ENCODE assay signal across 30 cellular contexts in genomic region chr3:185527364-185527763, GRCh38. TPM values are rescaled to one million over a fixed set of nuclear protein-coding genes. Genes with fewer than 3 reads are reported as not detected.
A peak's percentile ranks its signal among the peaks of the same experiment; 100 is the strongest.
DNase-seq lines count a peak whose midpoint lies in the region; ATAC-seq, FAIRE-seq and TF ChIP-seq lines count a peak whose summit lies in the region.
"Had no signal": no experiment of that assay in that cellular context is flagged by ENCODE, and none has a peak within 500 bp of the region (broad histone marks: within the 10 kb centered on the region; RNA-seq: fewer than 3 reads in every experiment).

No MANE protein-coding gene starts in this region.

- ATAC-seq in HCT116 (peak; percentile 90), esophagus mucosa (peak; percentile 59)
- ATAC-seq in stimulated activated naive CD8-positive, alpha-beta T cell treated with anti-CD3 and anti-CD28 coated beads, Interleukin-15, Interleukin-2, amounts not matched to agents 100 U/mL and 50 U/mL, for 24 hours, result no peak
- ATAC-seq: upper lobe of right lung had no signal

- CTCF ChIA-PET in HCT116 (lab: Charles Lee), result no interaction called here

- no peak overlapping the region for H3K4me3 Mint-ChIP-seq in endothelial cell (ENCODE audit: unreplicated experiment)
- H3K4me3 Mint-ChIP-seq: activated naive CD4-positive, alpha-beta T cell treated with anti-CD3 and anti-CD28 coated beads, Interleukin-2, amount 10 ng/mL, durations not matched to agents 7 days and 5 days; activated T-helper 1 cell treated with anti-CD3 and anti-CD28 coated beads, Interleukin-12 subunit alpha, Interleukin-12 subunit beta, Interleukin-2, Interleukin-4 antibody, amounts not matched to agents 30 ng/mL and 10 ng/mL and 1 ng/mL, durations not matched to agents 14 hours and 24 hours and 36 hours had no signal

- H3K4me3 ChIP-seq in HCT116 (replicated peaks in 1 of 2; ENCODE audit: low read depth in 1 of 2, low read length in 2 of 2), result peak overlapping the region; percentile 0 to 53; a peak in 3 of 4 replicates
- no peak overlapping the region for H3K4me3 ChIP-seq in small intestine (ENCODE audit: low read depth in 1 of 2, low read length in 2 of 2)
- H3K4me3 ChIP-seq: right lobe of liver, upper lobe of right lung had no signal

- no peaks in the 10 kb centered on the region for H3K36me3 Mint-ChIP-seq in endothelial cell (ENCODE audit: low read depth, unreplicated experiment)
- H3K36me3 Mint-ChIP-seq: activated naive CD4-positive, alpha-beta T cell treated with anti-CD3 and anti-CD28 coated beads, Interleukin-2, amount 10 ng/mL, durations not matched to agents 7 days and 5 days had no signal

- H3K79me2 ChIP-seq in HCT116 (ENCODE audit: insufficient read depth, low read length), result no peaks in the 10 kb centered on the region
- H3K79me2 ChIP-seq: parathyroid adenoma had no signal

- WGBS in small intestine, 3 donors, result 32 to 65% (median 38%) methylated on average over 9 of the region's 9 CpGs

- no peak for TF ChIP-seq POLR2A in HCT116 (IDR thresholded peaks at IDR 0.05; ENCODE audit: borderline replicate concordance, extremely low read depth, insufficient read depth, insufficient read length)

- H3K27me3 Mint-ChIP-seq in endothelial cell (ENCODE audit: unreplicated experiment), result peaks cover 2% of the 10 kb centered on the region

- H3K9me2 ChIP-seq in HCT116 (ENCODE audit: insufficient read depth), result no peaks in the 10 kb centered on the region

- no peaks in the 10 kb centered on the region for H3K9me3 ChIP-seq in HCT116 (ENCODE audit: control insufficient read depth in 1 of 2, insufficient read depth in 1 of 2, low read depth in 1 of 2, low read length in 2 of 2)
- no peaks in the 10 kb centered on the region for H3K9me3 ChIP-seq in small intestine (ENCODE audit: control insufficient read depth, low read depth)
- H3K9me3 ChIP-seq: Caco-2, right lobe of liver, upper lobe of right lung had no signal

- H3K4me1 ChIP-seq in HCT116 (ENCODE audit: control insufficient read depth in 1 of 2, insufficient read depth in 2 of 2, low read length in 2 of 2) (peaks cover 23% of the 10 kb centered on the region in 2 experiments), small intestine (ENCODE audit: control insufficient read depth in 2 of 2, insufficient read depth in 1 of 2, low read depth in 1 of 2, low read length in 1 of 2) (peaks cover 0 to 3% of the 10 kb centered on the region in 2 donors)
- H3K4me1 ChIP-seq: Caco-2, parathyroid adenoma, right lobe of liver, upper lobe of right lung had no signal

- H2AFZ ChIP-seq in HCT116 (ENCODE audit: low read depth, low read length, poor library complexity, severe bottlenecking), result peak overlapping the region; percentile 65
- H2AFZ ChIP-seq: parathyroid adenoma had no signal

- RAD21 ChIA-PET in HCT116 (lab: Charles Lee; ENCODE audit: low non-redundant PET in 1 of 2, low total read pairs in 2 of 2, uncharacterized antibody in 2 of 2, unreplicated experiment in 2 of 2), result no interaction called here

- POLR2A ChIA-PET in HCT116 (lab: Charles Lee), result interaction anchor here (1.7 kb wide), 1 partner anchor 11 kb away, joined by 3 read pairs; no protein-coding TSS in a partner anchor

- no peaks in the 10 kb centered on the region for H3K4me1 Mint-ChIP-seq in endothelial cell (ENCODE audit: unreplicated experiment)
- H3K4me1 Mint-ChIP-seq: activated naive CD4-positive, alpha-beta T cell treated with anti-CD3 and anti-CD28 coated beads, Interleukin-2, amount 10 ng/mL, durations not matched to agents 7 days and 5 days had no signal

- H3K27me3 ChIP-seq in HCT116 (ENCODE audit: insufficient read depth, low read length), result no peaks in the 10 kb centered on the region
- H3K27me3 ChIP-seq in small intestine (ENCODE audit: control insufficient read depth in 2 of 2, insufficient read depth in 2 of 2, low read length in 2 of 2), result no peaks in the 10 kb centered on the region
- H3K27me3 ChIP-seq: brain microvascular endothelial cell, right lobe of liver, upper lobe of right lung had no signal

- TF ChIP-seq CTCF in HCT116 (IDR thresholded peaks at IDR 0.05 in 2 of 3, conservative IDR thresholded peaks at IDR 0.05 in 1 of 3; ENCODE audit: borderline replicate concordance in 1 of 3, insufficient read depth in 1 of 3, low read depth in 2 of 3, low read length in 2 of 3), result no peak
- TF ChIP-seq CTCF in endothelial cell (IDR thresholded peaks at IDR 0.05; ENCODE audit: unreplicated experiment), result no peak

- peak overlapping the region; percentile 44 for H3K9ac ChIP-seq in HCT116 (ENCODE audit: low read length)
- H3K9ac ChIP-seq: parathyroid adenoma had no signal

- no TSS peak for BruUV-seq in HCT116 (replicated peaks; lab: Mats Ljungman, UMichigan)

- no peak overlapping the region for H3K27ac Mint-ChIP-seq in endothelial cell (ENCODE audit: unreplicated experiment)
- H3K27ac Mint-ChIP-seq: activated naive CD4-positive, alpha-beta T cell treated with anti-CD3 and anti-CD28 coated beads, Interleukin-2, amount 10 ng/mL, durations not matched to agents 7 days and 5 days; activated T-helper 1 cell treated with anti-CD3 and anti-CD28 coated beads, Interleukin-12 subunit alpha, Interleukin-12 subunit beta, Interleukin-2, Interleukin-4 antibody, amounts not matched to agents 30 ng/mL and 10 ng/mL and 1 ng/mL, durations not matched to agents 14 hours and 24 hours and 36 hours had no signal

- DNase-seq in HCT116 (ENCODE audit: low read depth, low spot score), result peak; percentile 81
- peak; percentile 28 for DNase-seq in NCI-H226
- peak; percentile 71 for DNase-seq in small intestine
- DNase-seq in stimulated activated naive CD8-positive, alpha-beta T cell treated with anti-CD3 and anti-CD28 coated beads, Interleukin-15, Interleukin-2, amounts not matched to agents 100 U/mL and 50 U/mL, for 24 hours, result no peak
- no peak for DNase-seq in endothelial cell (ENCODE audit: low spot score)
- DNase-seq in activated CD4-positive, alpha-beta T cell treated with anti-CD3 and anti-CD28 coated beads for 1 hour, result no peak
- DNase-seq: activated CD4-positive, alpha-beta T cell treated with anti-CD3 and anti-CD28 coated beads, Interleukin-2, amount 50 U/mL, for 48 hours; activated CD4-positive, CD25-positive, alpha-beta regulatory T cell; activated CD8-positive, alpha-beta memory T cell treated with anti-CD3 and anti-CD28 coated beads, Interleukin-2, amount 50 U/mL, for 4 hours; activated naive CD4-positive, alpha-beta T cell treated with anti-CD3 and anti-CD28 coated beads, Interleukin-2, amount 10 ng/mL, durations not matched to agents 7 days and 5 days; brain microvascular endothelial cell; Caco-2; DMS79; glutamatergic neuron; mammary epithelial cell; NCI-H1417 treated with DMSO at 0.1 percent for 48 hours; NCI-H2107; NCI-H524 treated with DMSO at 0.1 percent for 48 hours; NK-92 treated with Interleukin-12 subunit alpha and Interleukin-12 subunit beta, amount 100 ng/mL, for 24 hours; stimulated activated CD4-positive, alpha-beta T cell treated with anti-CD3 and anti-CD28 coated beads, Interleukin-12 subunit alpha, Interleukin-12 subunit beta, amount 100 ng/mL, for 4 hours; stimulated activated CD4-positive, alpha-beta T cell treated with anti-CD3 and anti-CD28 coated beads, Interleukin-4, amount 100 ng/mL, for 1 hour; substantia nigra; upper lobe of right lung had no signal

- no peaks in the 10 kb centered on the region for H3K9me3 Mint-ChIP-seq in endothelial cell (ENCODE audit: unreplicated experiment)
- H3K9me3 Mint-ChIP-seq: activated naive CD4-positive, alpha-beta T cell treated with anti-CD3 and anti-CD28 coated beads, Interleukin-2, amount 10 ng/mL, durations not matched to agents 7 days and 5 days; activated T-helper 1 cell treated with anti-CD3 and anti-CD28 coated beads, Interleukin-12 subunit alpha, Interleukin-12 subunit beta, Interleukin-2, Interleukin-4 antibody, amounts not matched to agents 30 ng/mL and 10 ng/mL and 1 ng/mL, durations not matched to agents 14 hours and 24 hours and 36 hours had no signal

- H3K36me3 ChIP-seq in HCT116 (ENCODE audit: control insufficient read depth in 1 of 2, insufficient read depth in 2 of 2, low read length in 2 of 2), result no peaks in the 10 kb centered on the region
- H3K36me3 ChIP-seq in small intestine (ENCODE audit: control insufficient read depth in 2 of 2, insufficient read depth in 2 of 2, low read length in 2 of 2), result no peaks in the 10 kb centered on the region
- H3K36me3 ChIP-seq: brain microvascular endothelial cell, right lobe of liver had no signal

- intact Hi-C loops in HCT116 (cut with micrococcal nuclease), result loop anchor here (1.0 kb wide), 1 partner anchor 32 kb away; no protein-coding TSS in a partner anchor

- peak overlapping the region; percentile 77 for H3K4me2 ChIP-seq in HCT116 (ENCODE audit: low read length)

- TF ChIP-seq RAD21 in HCT116 (IDR thresholded peaks at IDR 0.05; ENCODE audit: low read depth), result peak; percentile 51; the same call in 1 of the 2 replicates

- H3K27ac ChIP-seq in HCT116 (ENCODE audit: low read depth, low read length) (peak overlapping the region; percentile 59), small intestine (ENCODE audit: low read depth in 1 of 2, low read length in 1 of 2) (no peak overlapping the region)
- H3K27ac ChIP-seq: brain microvascular endothelial cell, C4-2B, parathyroid adenoma, right lobe of liver, upper lobe of right lung had no signal

- no peak for FAIRE-seq in small intestine (lab: Jason Lieb, UNC)

- no peaks in the 10 kb centered on the region for H4K20me1 ChIP-seq in HCT116 (ENCODE audit: insufficient read depth)

TF ChIP-seq in HCT116, 20 proteins besides CTCF, POLR2A, EP300 and RAD21 (continues in another document):
- TF ChIP-seq EZH2 (IDR thresholded peaks at IDR 0.05), result no peak
- TF ChIP-seq YY1 (IDR thresholded peaks at IDR 0.05; ENCODE audit: extremely low read depth, insufficient replicate concordance, low read depth, low read length), result peak; percentile 29
- no peak for TF ChIP-seq ZNF274 (IDR thresholded peaks at IDR 0.05; ENCODE audit: low read depth, low read length)
- TF ChIP-seq FOSL1 (IDR thresholded peaks at IDR 0.05; ENCODE audit: low read depth), result peak; percentile 89
- no peak for TF ChIP-seq EZH2phosphoT487 (IDR thresholded peaks at IDR 0.05; ENCODE audit: borderline replicate concordance)
- no peak for TF ChIP-seq ZFX (IDR thresholded peaks at IDR 0.05)

RNA-seq across cellular contexts. Expression of gene LIPH, which starts 25.0 kb away (rescaled TPM):
- total RNA-seq in HCT116 (2021; ENCODE audit: unreplicated experiment) (13.7 TPM), esophagus mucosa (14.6 TPM), endothelial cell (ENCODE audit: unreplicated experiment) (2.5 TPM)
- polyA plus RNA-seq in HCT116 (2012), result 8.6 and 8.9 TPM in 2 replicates
- 10 to 100 TPM in 1 of 3 donors, 1 to 10 TPM in 2; 5.0 to 10.1 (median 6.8) TPM for polyA plus RNA-seq in small intestine
- total RNA-seq: activated T-helper 1 cell treated with anti-CD3 and anti-CD28 coated beads, Interleukin-12 subunit alpha, Interleukin-12 subunit beta, Interleukin-2, Interleukin-4 antibody, amounts not matched to agents 30 ng/mL and 10 ng/mL and 1 ng/mL, durations not matched to agents 14 hours and 24 hours and 36 hours; SK-MEL-5; T-helper 1 cell treated with Interleukin-12 subunit alpha and Interleukin-12 subunit beta and Interleukin-4 antibody, amounts not matched to agents 30 ng/mL and 1 ng/mL, for 36 hours had no signal

RNA-seq across cellular contexts. Expression of gene TMEM41A, which starts 28.5 kb away (rescaled TPM):
- total RNA-seq in HCT116 (2021; ENCODE audit: unreplicated experiment) (25.4 TPM), esophagus mucosa (23.2 TPM), endothelial cell (ENCODE audit: unreplicated experiment) (18.1 TPM)
- polyA plus RNA-seq in HCT116 (2012), result 13.6 and 15.3 TPM in 2 replicates
- polyA plus RNA-seq in small intestine, result 10 to 100 TPM; 20.5 to 42.7 (median 33.0) TPM

RNA-seq across cellular contexts. Expression of gene SENP2, which starts 58.7 kb away (rescaled TPM):
- total RNA-seq in HCT116 (2021; ENCODE audit: unreplicated experiment) (36.1 TPM), esophagus mucosa (24.2 TPM), endothelial cell (ENCODE audit: unreplicated experiment) (34.0 TPM)
- 13.7 and 15.6 TPM in 2 replicates for polyA plus RNA-seq in HCT116 (2012)
- polyA plus RNA-seq in small intestine, result 10 to 100 TPM; 10.7 to 13.3 (median 10.8) TPM

Comparison
In these comparisons a context has a peak if more than half of its experiments do, and no peak if none do; other contexts are left out.
1. DNase-seq: peak in HCT116 (single experiment), NCI-H226 (single experiment) and small intestine (single experiment); none in stimulated activated naive CD8-positive, alpha-beta T cell treated with anti-CD3 and anti-CD28 coated beads, Interleukin-15, Interleukin-2, amounts not matched to agents 100 U/mL and 50 U/mL, for 24 hours (single experiment), endothelial cell (single experiment) and activated CD4-positive, alpha-beta T cell treated with anti-CD3 and anti-CD28 coated beads for 1 hour (single experiment).
2. H3K4me3 ChIP-seq: peak in HCT116 (2 of 2); none in small intestine (0 of 2).